Comparison of ENCODE assay signal across 8 cellular contexts in genomic region chr20:53869466-53870258, GRCh38.
A peak's percentile ranks its signal among the peaks of the same experiment; 100 is the strongest.
DNase-seq lines count a peak whose midpoint lies in the region; ATAC-seq and TF ChIP-seq lines count a peak whose summit lies in the region.

No MANE protein-coding gene starts in this region.

- H3K9me3 ChIP-seq in breast epithelium: no peaks in the 10 kb centered on the region

- H3K27me3 ChIP-seq in breast epithelium: no peaks in the 10 kb centered on the region

- no peaks in the 10 kb centered on the region for H3K36me3 ChIP-seq in breast epithelium

- peak; percentile 82 to 94 (median 86) for TF ChIP-seq CTCF in breast epithelium (IDR thresholded peaks at IDR 0.05)

- intact Hi-C loops in breast epithelium (cut with DNase I; ENCODE audit: low total_unique reads) (no loop called here), left colon (cut with DNase I, micrococcal nuclease) (loop anchor here in 1 of 2 donors (5.0 kb wide), 1 partner anchor 292 kb away; no protein-coding TSS in a partner anchor)

- peaks cover 8 to 15% of the 10 kb centered on the region in 2 donors for H3K4me1 ChIP-seq in breast epithelium

- DNase-seq in NK-92 treated with Interleukin-12 subunit alpha and Interleukin-12 subunit beta, amount 100 ng/mL, for 24 hours (lab: John Stamatoyannopoulos, UW): peak; percentile 68
- DNase-seq in NK-92 (lab: John Stamatoyannopoulos, UW; ENCODE audit: unreplicated experiment) (no peak), NCI-H1930 (lab: John Stamatoyannopoulos, UW) (peak; percentile 78 to 83), UCSD-AML1 (lab: John Stamatoyannopoulos, UW; ENCODE audit: unreplicated experiment) (peak; percentile 34), breast epithelium (ENCODE audit: low spot score in 2 of 2) (peak; percentile 66 to 71), left colon (peak; percentile 81 to 84)
- DNase-seq in stimulated activated CD4-positive, alpha-beta T cell treated with anti-CD3 and anti-CD28 coated beads, Interleukin-4, amount 100 ng/mL, for 48 hours (ENCODE audit: low read depth in 2 of 2): peak; percentile 42 to 66

- no peak overlapping the region for H3K4me3 ChIP-seq in breast epithelium

- peak; percentile 56 for ATAC-seq in HG02885 (IDR thresholded peaks at IDR 0.05; ENCODE audit: poor library complexity, unreplicated experiment)
- ATAC-seq in left colon: peak; percentile 68

- H3K27ac ChIP-seq in breast epithelium: peak overlapping the region; percentile 46 to 77

- no peak for TF ChIP-seq POLR2A in breast epithelium (IDR thresholded peaks at IDR 0.05)
